ENCODE assay signal across 10 cellular contexts in genomic region chr1:204366759-204367158, GRCh38. TPM values are rescaled to one million over a fixed set of nuclear protein-coding genes. Genes with fewer than 3 reads are reported as not detected.
DNase-seq lines count a peak whose midpoint lies in the region; ATAC-seq, FAIRE-seq and TF ChIP-seq lines count a peak whose summit lies in the region.
"Had no signal": no experiment of that assay in that cellular context is flagged by ENCODE, and none has a peak within 500 bp of the region (broad histone marks: within the 10 kb centered on the region; RNA-seq: fewer than 3 reads in every experiment).

No MANE protein-coding gene starts in this region.

- no peaks in the 10 kb centered on the region for H4K20me1 ChIP-seq in smooth muscle cell (ENCODE audit: low read depth)

- H3K4me2 ChIP-seq in smooth muscle cell, result no peak overlapping the region

- H3F3A ChIP-seq in smooth muscle cell (ENCODE audit: low read depth), result no peaks in the 10 kb centered on the region

- no peaks in the 10 kb centered on the region for H3K36me3 ChIP-seq in brain microvascular endothelial cell (replicated peaks)
- H3K36me3 ChIP-seq in smooth muscle cell (ENCODE audit: low read depth), result no peaks in the 10 kb centered on the region
- no peaks in the 10 kb centered on the region for H3K36me3 ChIP-seq in pancreas

- H3K4me1 ChIP-seq in smooth muscle cell (ENCODE audit: low read depth) (peaks cover 5% of the 10 kb centered on the region), pancreas (peaks cover 0 to 7% (median 4%) of the 10 kb centered on the region in 3 donors)

- DNase-seq in activated T-cell treated with anti-CD3 and anti-CD28 coated beads, Interleukin-2, amount 50 U/mL, for 48 hours, result peak; percentile 43 to 53
- no peak for DNase-seq in activated T-cell treated with anti-CD3 and anti-CD28 coated beads for 4 hours
- DNase-seq in Kasumi-1 (lab: John Stamatoyannopoulos, UW), result peak; percentile 21 to 45
- no peak for DNase-seq in brain microvascular endothelial cell
- no peak for DNase-seq in smooth muscle cell (lab: John Stamatoyannopoulos, UW; ENCODE audit: unreplicated experiment)
- DNase-seq in pancreas, result no peak
- DNase-seq in NCI-H1436 (lab: John Stamatoyannopoulos, UW), result no peak
- DNase-seq: DMS79, GOT3 had no signal

- intact Hi-C loops in pancreas (cut with DNase I), result loop anchor here in 2 of 3 donors (5.0 to 10.0 kb wide), 2 partner anchors 112 to 209 kb away; no protein-coding TSS in a partner anchor

- no peak overlapping the region for H3K4me3 ChIP-seq in brain microvascular endothelial cell (ENCODE audit: low read depth, low read length)
- no peak overlapping the region for H3K4me3 ChIP-seq in smooth muscle cell
- no peak overlapping the region for H3K4me3 ChIP-seq in pancreas

- FAIRE-seq in pancreas (lab: Jason Lieb, UNC), result no peak

- 79% methylated on average over 7 of the region's 7 CpGs for WGBS in smooth muscle cell (ENCODE audit: low lambda C conversion rate)
- 90 to 94% methylated on average over 7 of the region's 7 CpGs for WGBS in pancreas, 2 donors

- in situ Hi-C loops in brain microvascular endothelial cell (cut with HindIII; ENCODE audit: low pct_ligation_motif_present, low sequenced_read_pairs), result loop anchor here (25.0 kb wide), 1 partner anchor 204 kb away; the partner anchor contains the start of genes ETNK2 and REN

- H3K79me2 ChIP-seq in smooth muscle cell (ENCODE audit: low read depth), result no peaks in the 10 kb centered on the region

- H3K27ac ChIP-seq in brain microvascular endothelial cell (no peak overlapping the region), smooth muscle cell (ENCODE audit: low read depth) (no peak overlapping the region), pancreas (no peak overlapping the region)

- peaks cover 11% of the 10 kb centered on the region for H3K27me3 ChIP-seq in brain microvascular endothelial cell (replicated peaks)
- peaks cover 20% of the 10 kb centered on the region for H3K27me3 ChIP-seq in smooth muscle cell (ENCODE audit: low read depth)
- no peaks in the 10 kb centered on the region for H3K27me3 ChIP-seq in pancreas

- TF ChIP-seq CTCF in brain microvascular endothelial cell (IDR thresholded peaks at IDR 0.05; ENCODE audit: low read depth, low read length, missing control alignments) (peak; percentile 71), smooth muscle cell (IDR thresholded peaks at IDR 0.05; ENCODE audit: borderline replicate concordance, insufficient read depth, poor library complexity, severe bottlenecking) (peak; percentile 26), pancreas (IDR thresholded peaks at IDR 0.05) (no peak)

- no peaks in the 10 kb centered on the region for H3K9me3 ChIP-seq in smooth muscle cell (replicated peaks; ENCODE audit: low read depth)
- no peaks in the 10 kb centered on the region for H3K9me3 ChIP-seq in pancreas

- H2AFZ ChIP-seq in smooth muscle cell (ENCODE audit: low read depth), result no peak overlapping the region

- H3K9ac ChIP-seq in smooth muscle cell (ENCODE audit: low read depth), result no peak overlapping the region

- no peak for ATAC-seq in pancreas
- ATAC-seq in GM18870 (IDR thresholded peaks at IDR 0.05; ENCODE audit: unreplicated experiment), result no peak

RNA-seq across cellular contexts. Expression of gene PLEKHA6, which starts 7.0 kb away (rescaled TPM):
- total RNA-seq in smooth muscle cell, result 0.45 and 0.67 TPM in 2 replicates
- 0.85 and 2.5 TPM in 2 replicates for polyA plus RNA-seq in smooth muscle cell
- 10 to 100 TPM in 5 of 6 donors, 1 to 10 TPM in 1; 9.5 to 23.8 (median 15.0) TPM for total RNA-seq in pancreas
- 10 to 100 TPM; 13.2 to 18.5 TPM for polyA plus RNA-seq in pancreas

RNA-seq across cellular contexts. Expression of gene PPP1R15B, which starts 44.9 kb away (rescaled TPM):
- total RNA-seq in smooth muscle cell, result 68.1 and 74.8 TPM in 2 replicates
- polyA plus RNA-seq in smooth muscle cell, result 24.1 and 25.0 TPM in 2 replicates
- 10 to 100 TPM; 16.4 to 47.9 (median 23.4) TPM for total RNA-seq in pancreas
- 10 to 100 TPM in 1 of 2 donors, 1 to 10 TPM in 1; 7.8 to 11.8 TPM for polyA plus RNA-seq in pancreas

Comparison
In these comparisons a context has a peak if more than half of its experiments do, and no peak if none do; other contexts are left out.
1. DNase-seq: peak in activated T-cell treated with anti-CD3 and anti-CD28 coated beads, Interleukin-2, amount 50 U/mL, for 48 hours (2 of 2) and Kasumi-1 (2 of 2); none in activated T-cell treated with anti-CD3 and anti-CD28 coated beads for 4 hours (single experiment), brain microvascular endothelial cell (single experiment), smooth muscle cell (single experiment), pancreas (0 of 6) and NCI-H1436 (single experiment).
2. CTCF ChIP-seq: peak in brain microvascular endothelial cell (single experiment) and smooth muscle cell (single experiment); none in pancreas (0 of 4).